Comparison of ENCODE assay signal across 19 cellular contexts in genomic region chr10:120984221-120984620, GRCh38.
A peak's percentile ranks its signal among the peaks of the same experiment; 100 is the strongest.
DNase-seq lines count a peak whose midpoint lies in the region; ATAC-seq and TF ChIP-seq lines count a peak whose summit lies in the region.
"Had no signal": no experiment of that assay in that cellular context is flagged by ENCODE, and none has a peak within 500 bp of the region (broad histone marks: within the 10 kb centered on the region; RNA-seq: fewer than 3 reads in every experiment).

No MANE protein-coding gene starts in this region.

- H3K4ac ChIP-seq in trophoblast cell (ENCODE audit: low read depth, low read length): no peak overlapping the region

- no peak overlapping the region for H4K8ac ChIP-seq in trophoblast cell (ENCODE audit: low read depth, low read length)

- H3K9me3 Mint-ChIP-seq in natural killer cell treated with Interleukin-12 subunit alpha and Interleukin-12 subunit beta and Interleukin-15 and Interleukin-18, amount 100 ng/mL, for 72 hours: peaks cover 3% of the 10 kb centered on the region
- peaks cover 2% of the 10 kb centered on the region in 2 donors for H3K9me3 Mint-ChIP-seq in natural killer cell
- peaks cover 26% of the 10 kb centered on the region for H3K9me3 Mint-ChIP-seq in mesothelial cell of epicardium

- WGBS in trophoblast cell (ENCODE audit: extremely low coverage, insufficient coverage, insufficient read length): no CpG with 5 or more reads among the region's 4 CpGs

- peaks cover 25 to 34% of the 10 kb centered on the region in 2 experiments for H3K4me1 ChIP-seq in trophoblast cell (ENCODE audit: control insufficient read depth in 1 of 2, insufficient read depth in 2 of 2, low read length in 2 of 2)

- H3K79me1 ChIP-seq in trophoblast cell (ENCODE audit: low read length): peaks cover 8% of the 10 kb centered on the region

- no peak overlapping the region for H2BK120ac ChIP-seq in trophoblast cell (ENCODE audit: insufficient read depth, low read length, poor library complexity)

- intact Hi-C loops in natural killer cell (cut with micrococcal nuclease): no loop called here

- no peak overlapping the region for H2BK12ac ChIP-seq in trophoblast cell (ENCODE audit: low read length)

- H4K12ac ChIP-seq in trophoblast cell (ENCODE audit: low read depth, low read length): no peak overlapping the region

- H3K36me3 Mint-ChIP-seq in natural killer cell treated with Interleukin-12 subunit alpha and Interleukin-12 subunit beta and Interleukin-15 and Interleukin-18, amount 100 ng/mL, for 72 hours: no peaks in the 10 kb centered on the region
- H3K36me3 Mint-ChIP-seq in natural killer cell (peaks cover 6% of the 10 kb centered on the region), mesothelial cell of epicardium (peaks cover 20% of the 10 kb centered on the region)
- H3K36me3 Mint-ChIP-seq: CD8-positive, alpha-beta T cell had no signal

- H3K27ac ChIP-seq in trophoblast cell (ENCODE audit: low read depth, low read length): no peak overlapping the region
- H3K27ac ChIP-seq: BLaER1 treated with 17β-estradiol and CSF1 and Interleukin-3, amounts not matched to agents 10 nM and 100 nM; HL-60 had no signal

- peak overlapping the region; percentile 45 for H4K91ac ChIP-seq in trophoblast cell (ENCODE audit: low read depth, low read length)

- H3K23ac ChIP-seq in trophoblast cell (ENCODE audit: low read length): no peak overlapping the region

- no peaks in the 10 kb centered on the region for H3K79me2 ChIP-seq in trophoblast cell (ENCODE audit: control insufficient read depth, insufficient read depth, low read length, poor library complexity)

- no peak for ATAC-seq in natural killer cell treated with Interleukin-12 subunit alpha and Interleukin-12 subunit beta and Interleukin-15 and Interleukin-18, amount 100 ng/mL, for 72 hours
- no peak for ATAC-seq in natural killer cell
- ATAC-seq in GM18517 (IDR thresholded peaks at IDR 0.05; ENCODE audit: unreplicated experiment): no peak
- ATAC-seq in HG03196 (IDR thresholded peaks at IDR 0.05; ENCODE audit: unreplicated experiment): no peak
- ATAC-seq: CD8-positive, alpha-beta T cell; K562 had no signal

- no peak overlapping the region for H2AFZ ChIP-seq in trophoblast cell (ENCODE audit: insufficient read depth, low read length, poor library complexity)

- no peak overlapping the region for H3K4me3 Mint-ChIP-seq in natural killer cell treated with Interleukin-12 subunit alpha and Interleukin-12 subunit beta and Interleukin-15 and Interleukin-18, amount 100 ng/mL, for 72 hours
- H3K4me3 Mint-ChIP-seq in natural killer cell: no peak overlapping the region
- no peak overlapping the region for H3K4me3 Mint-ChIP-seq in mesothelial cell of epicardium
- H3K4me3 Mint-ChIP-seq: B cell; CD8-positive, alpha-beta T cell had no signal

- no peak overlapping the region for H3K9ac ChIP-seq in trophoblast cell (ENCODE audit: low read length)
- H3K9ac ChIP-seq: BLaER1 treated with 17β-estradiol and CSF1 and Interleukin-3, amounts not matched to agents 10 nM and 100 nM had no signal

- H3K9me3 ChIP-seq in trophoblast cell (ENCODE audit: insufficient read depth, low read depth, low read length): peaks cover 7% of the 10 kb centered on the region

- H2AK5ac ChIP-seq in trophoblast cell (ENCODE audit: low read length): no peak overlapping the region

- no peak overlapping the region for H3K4me3 ChIP-seq in trophoblast cell (ENCODE audit: low read depth, low read length)
- H3K4me3 ChIP-seq: BLaER1 treated with 17β-estradiol and CSF1 and Interleukin-3, amounts not matched to agents 10 nM and 100 nM; HAP-1; K562 had no signal

- H3K27me3 Mint-ChIP-seq in natural killer cell treated with Interleukin-12 subunit alpha and Interleukin-12 subunit beta and Interleukin-15 and Interleukin-18, amount 100 ng/mL, for 72 hours: peaks cover 5 to 16% of the 10 kb centered on the region in 2 donors
- H3K27me3 Mint-ChIP-seq in natural killer cell (ENCODE audit: low read depth in 2 of 2): peaks cover 7 to 10% of the 10 kb centered on the region in 2 donors
- H3K27me3 Mint-ChIP-seq in mesothelial cell of epicardium (ENCODE audit: low read depth): no peaks in the 10 kb centered on the region

- H3K4me1 Mint-ChIP-seq in natural killer cell treated with Interleukin-12 subunit alpha and Interleukin-12 subunit beta and Interleukin-15 and Interleukin-18, amount 100 ng/mL, for 72 hours (ENCODE audit: low read depth in 2 of 2): peaks cover 8 to 24% of the 10 kb centered on the region in 2 donors
- peaks cover 11 to 14% of the 10 kb centered on the region in 2 donors for H3K4me1 Mint-ChIP-seq in natural killer cell
- peaks cover 45% of the 10 kb centered on the region for H3K4me1 Mint-ChIP-seq in mesothelial cell of epicardium

- no peak overlapping the region for H3K14ac ChIP-seq in trophoblast cell (ENCODE audit: low read length)

- peak; percentile 13 for DNase-seq in natural killer cell treated with Interleukin-12 subunit alpha and Interleukin-12 subunit beta and Interleukin-15 and Interleukin-18, amount 100 ng/mL, for 72 hours (ENCODE audit: low spot score)
- DNase-seq in natural killer cell (no peak), mesothelial cell of epicardium (ENCODE audit: low spot score in 2 of 2, unreplicated experiment in 2 of 2) (peak in 1 of 2 experiments; percentile 19), trophoblast cell (no peak), HUDEP-2 (lab: John Stamatoyannopoulos, UW; ENCODE audit: unreplicated experiment in 76 of 76) (no peak)
- DNase-seq: CD8-positive, alpha-beta T cell; DMS 273 treated with DMSO at 0.1 percent for 48 hours; DMS53; DND-41; EL; GOT3; IMR-90 had no signal

- no peaks in the 10 kb centered on the region for H3K36me3 ChIP-seq in trophoblast cell (ENCODE audit: control insufficient read depth in 1 of 2, insufficient read depth in 2 of 2, low read length in 2 of 2)
- H3K36me3 ChIP-seq: HAP-1 had no signal

- no peaks in the 10 kb centered on the region for H3K27me3 ChIP-seq in trophoblast cell (ENCODE audit: insufficient read depth, low read length)

- H2BK5ac ChIP-seq in trophoblast cell (ENCODE audit: low read depth, low read length, poor library complexity): no peak overlapping the region

- H3K18ac ChIP-seq in trophoblast cell (ENCODE audit: low read length): no peak overlapping the region

- H3K27ac Mint-ChIP-seq in natural killer cell treated with Interleukin-12 subunit alpha and Interleukin-12 subunit beta and Interleukin-15 and Interleukin-18, amount 100 ng/mL, for 72 hours: no peak overlapping the region
- no peak overlapping the region for H3K27ac Mint-ChIP-seq in natural killer cell
- H3K27ac Mint-ChIP-seq in mesothelial cell of epicardium: peak overlapping the region; percentile 41
- H3K27ac Mint-ChIP-seq: B cell; CD8-positive, alpha-beta T cell had no signal

- no peak overlapping the region for H3K4me2 ChIP-seq in trophoblast cell (ENCODE audit: low read length)

- TF ChIP-seq CTCF in natural killer cell (IDR thresholded peaks at IDR 0.05) (no peak), mesothelial cell of epicardium (IDR thresholded peaks at IDR 0.05; ENCODE audit: unreplicated experiment) (no peak)
